10 cellular contexts compared by ENCODE assay signal in the genomic region with DNA sequence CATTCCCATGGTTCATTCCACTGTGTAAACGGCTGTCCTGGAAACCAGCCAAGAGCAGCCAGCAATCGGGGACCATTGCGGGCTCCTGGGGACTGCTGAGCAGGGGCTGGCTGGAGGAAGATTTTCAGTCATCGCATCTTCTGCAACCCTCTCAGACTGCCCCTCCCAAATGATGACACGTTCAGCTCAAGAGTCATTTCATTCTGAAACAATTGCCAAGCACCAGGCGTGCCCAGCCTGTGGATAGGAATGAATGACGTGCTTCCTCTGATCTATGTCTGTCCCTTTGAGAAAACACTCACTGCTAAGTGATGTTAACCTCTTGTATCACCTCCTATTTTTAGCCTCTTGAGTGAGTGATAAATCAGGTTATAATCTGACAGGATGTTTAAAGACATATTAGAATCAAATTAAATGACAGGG.
DNase-seq lines count a peak whose midpoint lies in the region; ATAC-seq and TF ChIP-seq lines count a peak whose summit lies in the region.
"Had no signal": no experiment of that assay in that cellular context is flagged by ENCODE, and none has a peak within 500 bp of the region (broad histone marks: within the 10 kb centered on the region; RNA-seq: fewer than 3 reads in every experiment).

No MANE protein-coding gene starts in this region.

- H3K4me1 ChIP-seq in PC-3 (ENCODE audit: insufficient read depth, low read length) = peaks cover 9% of the 10 kb centered on the region; the same call in 1 of the 2 replicates

- H3K9me3 ChIP-seq in PC-3 (ENCODE audit: low read length) = no peaks in the 10 kb centered on the region

- DNase-seq in DMS153 (lab: John Stamatoyannopoulos, UW) (peak; percentile 66), DMS153 treated with DMSO at 0.1 percent for 48 hours (lab: John Stamatoyannopoulos, UW; ENCODE audit: unreplicated experiment) (no peak), PC-3 (peak; percentile 79), left colon (peak in 1 of 2 donors; percentile 18), ureter (ENCODE audit: low spot score) (no peak)
- no peak for DNase-seq in activated naive CD8-positive, alpha-beta T cell treated with anti-CD3 and anti-CD28 coated beads, Interleukin-2, amount 10 ng/mL, durations not matched to agents 7 days and 5 days
- DNase-seq in stimulated activated effector memory CD8-positive, alpha-beta T cell treated with anti-CD3 and anti-CD28 coated beads, Interleukin-12 subunit alpha, Interleukin-12 subunit beta, amount 100 ng/mL, for 72 hours (ENCODE audit: low spot score in 2 of 2) = peak; percentile 42 to 77

- peak overlapping the region; percentile 8; the same call in 1 of the 2 replicates for H3K4me2 ChIP-seq in PC-3 (ENCODE audit: low read length)

- 0 out of 2 replicates have a peak overlapping the region, but pooled peaks have one; percentile 32 for H3K27ac ChIP-seq in PC-3 (ENCODE audit: low read length)
- H3K27ac ChIP-seq: 22Rv1, SK-N-MC had no signal

- H3K4me3 ChIP-seq in PC-3 (ENCODE audit: low read length) = no peak overlapping the region
- H3K4me3 ChIP-seq: SK-N-MC had no signal

- no peaks in the 10 kb centered on the region for H3F3A ChIP-seq in PC-3 (ENCODE audit: low read length, unreplicated experiment)

- no peaks in the 10 kb centered on the region for H3K27me3 ChIP-seq in PC-3 (ENCODE audit: low read length)

- H3K27me3 Mint-ChIP-seq in activated naive CD8-positive, alpha-beta T cell treated with anti-CD3 and anti-CD28 coated beads, Interleukin-2, amount 10 ng/mL, durations not matched to agents 7 days and 5 days = peaks cover 7% of the 10 kb centered on the region

- peaks cover 24% of the 10 kb centered on the region for H3K36me3 Mint-ChIP-seq in activated naive CD8-positive, alpha-beta T cell treated with anti-CD3 and anti-CD28 coated beads, Interleukin-2, amount 10 ng/mL, durations not matched to agents 7 days and 5 days
- peaks cover 6% of the 10 kb centered on the region for H3K36me3 Mint-ChIP-seq in stimulated activated effector memory CD8-positive, alpha-beta T cell treated with anti-CD3 and anti-CD28 coated beads, Interleukin-12 subunit alpha, Interleukin-12 subunit beta, amount 100 ng/mL, for 72 hours

- no peaks in the 10 kb centered on the region for H3K79me2 ChIP-seq in PC-3 (ENCODE audit: low read length)

- peak; percentile 87 for ATAC-seq in PC-3
- peak; percentile 21 for ATAC-seq in activated naive CD8-positive, alpha-beta T cell treated with anti-CD3 and anti-CD28 coated beads, Interleukin-2, amount 10 ng/mL, durations not matched to agents 7 days and 5 days (ENCODE audit: low read depth)
- peak; percentile 44 for ATAC-seq in left colon
- peak; percentile 97 for ATAC-seq in stimulated activated effector memory CD8-positive, alpha-beta T cell treated with anti-CD3 and anti-CD28 coated beads, Interleukin-12 subunit alpha, Interleukin-12 subunit beta, amount 100 ng/mL, for 72 hours
- ATAC-seq in GM18498 (IDR thresholded peaks at IDR 0.05; ENCODE audit: unreplicated experiment) = no peak

- no peak overlapping the region for H3K4me3 Mint-ChIP-seq in activated naive CD8-positive, alpha-beta T cell treated with anti-CD3 and anti-CD28 coated beads, Interleukin-2, amount 10 ng/mL, durations not matched to agents 7 days and 5 days
- peak overlapping the region; percentile 45 for H3K4me3 Mint-ChIP-seq in stimulated activated effector memory CD8-positive, alpha-beta T cell treated with anti-CD3 and anti-CD28 coated beads, Interleukin-12 subunit alpha, Interleukin-12 subunit beta, amount 100 ng/mL, for 72 hours

- peaks cover 10% of the 10 kb centered on the region for H3K9me3 Mint-ChIP-seq in activated naive CD8-positive, alpha-beta T cell treated with anti-CD3 and anti-CD28 coated beads, Interleukin-2, amount 10 ng/mL, durations not matched to agents 7 days and 5 days
- peaks cover 7% of the 10 kb centered on the region for H3K9me3 Mint-ChIP-seq in stimulated activated effector memory CD8-positive, alpha-beta T cell treated with anti-CD3 and anti-CD28 coated beads, Interleukin-12 subunit alpha, Interleukin-12 subunit beta, amount 100 ng/mL, for 72 hours

- POLR2A ChIA-PET in PC-3 (lab: Charles Lee; ENCODE audit: unreplicated experiment) = interaction anchor here (0.6 kb wide), 1 partner anchor 32 kb away, joined by 12 read pairs; no protein-coding TSS in a partner anchor
- POLR2A ChIA-PET in activated naive CD8-positive, alpha-beta T cell treated with anti-CD3 and anti-CD28 coated beads, Interleukin-2, amount 10 ng/mL, durations not matched to agents 7 days and 5 days (lab: Charles Lee) = interaction anchor here (1.2 kb wide), 1 partner anchor 10 kb away, joined by 3 read pairs; no protein-coding TSS in a partner anchor

- no peak overlapping the region for H2AFZ ChIP-seq in PC-3 (ENCODE audit: low read length)

- H4K20me1 ChIP-seq in PC-3 (ENCODE audit: low read length) = no peaks in the 10 kb centered on the region

- H3K36me3 ChIP-seq in PC-3 (ENCODE audit: low read depth, low read length) = no peaks in the 10 kb centered on the region

- peaks cover 40% of the 10 kb centered on the region for H3K4me1 Mint-ChIP-seq in activated naive CD8-positive, alpha-beta T cell treated with anti-CD3 and anti-CD28 coated beads, Interleukin-2, amount 10 ng/mL, durations not matched to agents 7 days and 5 days
- H3K4me1 Mint-ChIP-seq in stimulated activated effector memory CD8-positive, alpha-beta T cell treated with anti-CD3 and anti-CD28 coated beads, Interleukin-12 subunit alpha, Interleukin-12 subunit beta, amount 100 ng/mL, for 72 hours = peaks cover 62% of the 10 kb centered on the region

- no peak overlapping the region for H3K9ac ChIP-seq in PC-3 (ENCODE audit: low read length)

- intact Hi-C loops in PC-3 (cut with micrococcal nuclease) (no loop called here), left colon (cut with DNase I, micrococcal nuclease) (no loop called here)

- no TSS peak for BruUV-seq in PC-3 (replicated peaks; lab: Mats Ljungman, UMichigan)

- H3K9me2 ChIP-seq in PC-3 (replicated peaks; ENCODE audit: low read length) = no peaks in the 10 kb centered on the region

- CTCF ChIA-PET in PC-3 (lab: Charles Lee) = no interaction called here

- peak overlapping the region; percentile 22 for H3K27ac Mint-ChIP-seq in activated naive CD8-positive, alpha-beta T cell treated with anti-CD3 and anti-CD28 coated beads, Interleukin-2, amount 10 ng/mL, durations not matched to agents 7 days and 5 days
- peak overlapping the region; percentile 75 for H3K27ac Mint-ChIP-seq in stimulated activated effector memory CD8-positive, alpha-beta T cell treated with anti-CD3 and anti-CD28 coated beads, Interleukin-12 subunit alpha, Interleukin-12 subunit beta, amount 100 ng/mL, for 72 hours

- no peak for TF ChIP-seq CTCF in PC-3 (conservative IDR thresholded peaks at IDR 0.05; ENCODE audit: low read depth, low read length)

Comparison
In these comparisons a context has a peak if more than half of its experiments do, and no peak if none do; other contexts are left out.
1. DNase-seq: peak in DMS153 (single experiment), PC-3 (single experiment) and stimulated activated effector memory CD8-positive, alpha-beta T cell treated with anti-CD3 and anti-CD28 coated beads, Interleukin-12 subunit alpha, Interleukin-12 subunit beta, amount 100 ng/mL, for 72 hours (2 of 2); none in DMS153 treated with DMSO at 0.1 percent for 48 hours (single experiment), activated naive CD8-positive, alpha-beta T cell treated with anti-CD3 and anti-CD28 coated beads, Interleukin-2, amount 10 ng/mL, durations not matched to agents 7 days and 5 days (single experiment) and ureter (single experiment).